Comparison of ENCODE assay signal across 25 cellular contexts in the genomic region with DNA sequence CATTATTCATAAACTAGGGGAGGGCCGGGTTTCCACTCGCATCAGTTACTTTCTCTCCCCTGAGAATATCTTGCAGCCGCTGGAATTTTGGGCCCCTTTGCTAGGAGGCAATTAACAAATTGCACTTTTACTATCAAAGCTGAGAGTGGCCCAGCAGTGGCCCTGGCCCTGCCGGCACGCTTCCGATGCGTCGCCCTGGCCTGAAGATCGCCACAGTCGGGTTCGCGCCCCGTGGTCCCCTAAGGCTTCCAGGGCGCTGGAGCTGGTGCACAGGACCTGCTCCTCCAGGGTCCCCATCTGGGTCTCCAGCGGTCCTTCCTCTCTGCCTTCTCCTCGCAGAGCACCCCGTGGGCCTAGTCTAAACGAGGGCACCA. TPM values are rescaled to one million over a fixed set of nuclear protein-coding genes. Genes with fewer than 3 reads are reported as not detected.
DNase-seq lines count a peak whose midpoint lies in the region; ATAC-seq, FAIRE-seq and TF ChIP-seq lines count a peak whose summit lies in the region.
"Had no signal": no experiment of that assay in that cellular context is flagged by ENCODE, and none has a peak within 500 bp of the region (broad histone marks: within the 10 kb centered on the region; RNA-seq: fewer than 3 reads in every experiment).

No MANE protein-coding gene starts in this region.

- H2AFZ ChIP-seq in keratinocyte (ENCODE audit: control insufficient read depth, low read length): peak overlapping the region; percentile 67
- H2AFZ ChIP-seq: GM23248 had no signal

- DNase-seq in Panc1 (ENCODE audit: low read depth, low spot score): no peak
- no peak for DNase-seq in keratinocyte (ENCODE audit: low read depth, low spot score)
- no peak for DNase-seq in stomach
- no peak for DNase-seq in NCI-H146 treated with DMSO at 0.1 percent for 48 hours (lab: John Stamatoyannopoulos, UW; ENCODE audit: unreplicated experiment)
- no peak for DNase-seq in activated naive CD4-positive, alpha-beta T cell treated with Interleukin-2 at 50 U/mL for 16 hours
- DNase-seq: activated CD4-positive, alpha-beta T cell treated with anti-CD3 and anti-CD28 coated beads, Interleukin-2, amount 10 ng/mL, durations not matched to agents 7 days and 5 days; activated CD8-positive, alpha-beta memory T cell treated with anti-CD3 and anti-CD28 coated beads, Interleukin-2, amount 50 U/mL, for 48 hours; activated naive CD4-positive, alpha-beta T cell treated with anti-CD3 and anti-CD28 coated beads, Interleukin-2, amount 10 ng/mL, durations not matched to agents 7 days and 5 days; cortex of kidney; erythroblast; GF-D8; GM23248; Karpas-422; left cardiac atrium; NCI-H1105; posterior cingulate gyrus had no signal

- peak; percentile 48; the same call in 1 of the 2 replicates for ATAC-seq in Panc1
- ATAC-seq in HG02938 (IDR thresholded peaks at IDR 0.05; ENCODE audit: unreplicated experiment): no peak
- no peak for ATAC-seq in GM19023 (IDR thresholded peaks at IDR 0.05; ENCODE audit: unreplicated experiment)

- TF ChIP-seq CTCF in Panc1 (IDR thresholded peaks at IDR 0.05): no peak
- no peak for TF ChIP-seq CTCF in keratinocyte (optimal IDR thresholded peaks at IDR 0.05 in 1 of 3, IDR thresholded peaks at IDR 0.05 in 1 of 3, conservative IDR thresholded peaks at IDR 0.05 in 1 of 3; ENCODE audit: extremely low read depth in 1 of 3, insufficient read depth in 2 of 3, low read length in 3 of 3)
- TF ChIP-seq CTCF in stomach (IDR thresholded peaks at IDR 0.05): no peak

- POLR2A ChIA-PET in Panc1 (lab: Charles Lee): no interaction called here

- H3K4me3 ChIP-seq in Panc1 (ENCODE audit: low read depth in 2 of 2, low read length in 2 of 2) (peak overlapping the region; percentile 19 to 27), ectodermal cell (ENCODE audit: insufficient read depth, low read depth, low read length) (peak overlapping the region; percentile 36), keratinocyte (ENCODE audit: control insufficient read depth in 2 of 3, extremely low read depth in 1 of 3, insufficient read depth in 2 of 3, low read depth in 1 of 3, low read length in 3 of 3) (peak overlapping the region; percentile 31 to 57 (median 49)), stomach (peak overlapping the region; percentile 30 to 52 (median 44))
- H3K4me3 ChIP-seq: BLaER1 treated with 17β-estradiol and CSF1 and Interleukin-3, amounts not matched to agents 10 nM and 100 nM; GM23248; SK-N-MC; smooth muscle cell had no signal

- no peak for TF ChIP-seq EP300 in stomach (IDR thresholded peaks at IDR 0.05)

- 41 to 43% methylated on average over 18 of the region's 18 CpGs for WGBS in ectodermal cell, 2 experiments
- WGBS in stomach, 5 donors: 17 to 47% (median 27%) methylated on average over 14 to 18 of the region's 18 CpGs

- no peak overlapping the region for H3K9ac ChIP-seq in keratinocyte (ENCODE audit: control insufficient read depth, extremely low read depth, insufficient read depth, low read length)
- H3K9ac ChIP-seq: BLaER1 treated with 17β-estradiol and CSF1 and Interleukin-3, amounts not matched to agents 10 nM and 100 nM; GM23248 had no signal

- H3K4me1 ChIP-seq in Panc1 (ENCODE audit: control insufficient read depth, insufficient read depth, low read length): no peaks in the 10 kb centered on the region
- H3K4me1 ChIP-seq in ectodermal cell (ENCODE audit: control insufficient read depth, insufficient read depth, low read length): peaks cover 6% of the 10 kb centered on the region
- H3K4me1 ChIP-seq in keratinocyte (ENCODE audit: control insufficient read depth, extremely low read depth, insufficient read depth, low read length): peaks cover 8% of the 10 kb centered on the region
- H3K4me1 ChIP-seq in stomach: peaks cover 0 to 13% (median 13%) of the 10 kb centered on the region in 4 donors
- H3K4me1 ChIP-seq: BLaER1 treated with 17β-estradiol and CSF1 and Interleukin-3, amounts not matched to agents 10 nM and 100 nM had no signal

- no peaks in the 10 kb centered on the region for H3K9me1 ChIP-seq in keratinocyte (ENCODE audit: control insufficient read depth, extremely low read depth, insufficient read depth, low read length)

- FAIRE-seq in keratinocyte (lab: Jason Lieb, UNC): no peak

- no peak for TF ChIP-seq POLR2A in stomach (IDR thresholded peaks at IDR 0.05)

- no peaks in the 10 kb centered on the region for H3K79me2 ChIP-seq in keratinocyte (ENCODE audit: control insufficient read depth, insufficient read depth, low read length)

- H3K27me3 ChIP-seq in Panc1 (ENCODE audit: control insufficient read depth, insufficient read depth, low read length) (peaks cover 15% of the 10 kb centered on the region), ectodermal cell (ENCODE audit: control insufficient read depth, insufficient read depth, low read length, poor library complexity, severe bottlenecking) (peaks cover 47% of the 10 kb centered on the region), keratinocyte (ENCODE audit: control insufficient read depth, extremely low read depth, insufficient read depth, low read length) (peaks cover 11% of the 10 kb centered on the region), stomach (peaks cover 0 to 43% (median 13%) of the 10 kb centered on the region in 3 donors)
- H3K27me3 ChIP-seq: BLaER1 treated with 17β-estradiol and CSF1 and Interleukin-3, amounts not matched to agents 10 nM and 100 nM had no signal

- no peaks in the 10 kb centered on the region for H3K36me3 ChIP-seq in Panc1 (ENCODE audit: control insufficient read depth, insufficient read depth, low read length)
- H3K36me3 ChIP-seq in ectodermal cell (ENCODE audit: control insufficient read depth, insufficient read depth, low read length): no peaks in the 10 kb centered on the region
- H3K36me3 ChIP-seq in keratinocyte (ENCODE audit: control insufficient read depth in 2 of 2, extremely low read depth in 1 of 2, insufficient read depth in 2 of 2, low read length in 2 of 2): no peaks in the 10 kb centered on the region
- no peaks in the 10 kb centered on the region for H3K36me3 ChIP-seq in stomach
- H3K36me3 ChIP-seq: BLaER1 treated with 17β-estradiol and CSF1 and Interleukin-3, amounts not matched to agents 10 nM and 100 nM; heart left ventricle; upper lobe of left lung had no signal

- in situ Hi-C loops in Panc1 (cut with HindIII; ENCODE audit: low pct_unique_long_range_greater_than_20kb, low sequenced_read_pairs): no loop called here

- CTCF ChIA-PET in Panc1 (lab: Charles Lee): no interaction called here

- H3K4me2 ChIP-seq in keratinocyte (ENCODE audit: control insufficient read depth, extremely low read depth, insufficient read depth, low read depth, low read length): peak overlapping the region; percentile 81
- H3K4me2 ChIP-seq: BLaER1 treated with 17β-estradiol and CSF1 and Interleukin-3, amounts not matched to agents 10 nM and 100 nM; smooth muscle cell had no signal

- intact Hi-C loops in Panc1 (cut with micrococcal nuclease; ENCODE audit: unreplicated experiment) (no loop called here), stomach (cut with DNase I; ENCODE audit: low total_unique reads) (no loop called here)

- H3K9me3 ChIP-seq in Panc1 (ENCODE audit: control insufficient read depth, insufficient read depth, low read depth, low read length): no peaks in the 10 kb centered on the region
- H3K9me3 ChIP-seq in ectodermal cell (ENCODE audit: control insufficient read depth, low read length): no peaks in the 10 kb centered on the region
- no peaks in the 10 kb centered on the region for H3K9me3 ChIP-seq in keratinocyte (ENCODE audit: control insufficient read depth, low read depth, low read length)
- no peaks in the 10 kb centered on the region for H3K9me3 ChIP-seq in stomach
- H3K9me3 ChIP-seq: upper lobe of left lung had no signal

- dilution Hi-C loops in keratinocyte (cut with MboI; ENCODE audit: extremely low pct_ligation_motif_present, low sequenced_read_pairs): no loop called here

- no peaks in the 10 kb centered on the region for H4K20me1 ChIP-seq in keratinocyte (ENCODE audit: control insufficient read depth, extremely low read depth, insufficient read depth, low read length)
- H4K20me1 ChIP-seq: BLaER1 treated with 17β-estradiol and CSF1 and Interleukin-3, amounts not matched to agents 10 nM and 100 nM had no signal

- H3K27ac ChIP-seq in Panc1 (ENCODE audit: low read length) (no peak overlapping the region), ectodermal cell (ENCODE audit: insufficient read depth, low read depth, low read length, poor library complexity, severe bottlenecking) (no peak overlapping the region), keratinocyte (ENCODE audit: control insufficient read depth, insufficient read depth, low read length) (no peak overlapping the region), stomach (no peak overlapping the region)
- H3K27ac ChIP-seq: BLaER1 treated with 17β-estradiol and CSF1 and Interleukin-3, amounts not matched to agents 10 nM and 100 nM; GM23248; heart left ventricle; SK-N-MC; upper lobe of left lung had no signal

- BruUV-seq in Panc1 (replicated peaks; lab: Mats Ljungman, UMichigan): no TSS peak

RNA-seq across cellular contexts. Expression of gene CWH43, which starts 0.5 kb away (rescaled TPM):
- total RNA-seq in Panc1 (2021; ENCODE audit: unreplicated experiment) (not detected), stomach (10 to 100 TPM in 1 of 5 donors, 1 to 10 TPM in 3, not detected in 1; 2.8 to 48.1 (median 3.9) TPM)
- polyA plus RNA-seq in Panc1 (2012; ENCODE audit: insufficient read length): not detected
- polyA plus RNA-seq in ectodermal cell (2013, experiment 1 of 4): not detected
- polyA plus RNA-seq in ectodermal cell (2013, experiment 2 of 4): not detected
- not detected for polyA plus RNA-seq in ectodermal cell (2013, experiment 3 of 4)
- polyA plus RNA-seq in ectodermal cell (2013, experiment 4 of 4): not detected
- polyA plus RNA-seq in keratinocyte (8.5 to 18.8 TPM (median 10.9 TPM) in 3 replicates), stomach (1 to 10 TPM in 2 of 3 donors, under 1 TPM in 1; 0.50 to 2.4 (median 2.3) TPM)
- 89.5 TPM for polyA plus RNA-seq in keratinocyte (2011; ENCODE audit: low read depth)
- 3.8 and 7.8 TPM in 2 replicates for polyA plus RNA-seq in keratinocyte (2011; cell fraction: cytosol; rRNA removed)
- 23.2 and 35.1 TPM in 2 replicates for polyA plus RNA-seq in keratinocyte (2011; cell fraction: nucleus; rRNA removed)
- 7.5 and 72.8 TPM in 2 replicates for polyA plus RNA-seq in keratinocyte (2012; ENCODE audit: low replicate concordance)
- 2.5 to 17.1 TPM (median 11.2 TPM) in 3 replicates for polyA minus RNA-seq in keratinocyte
- 5.2 TPM for polyA minus RNA-seq in keratinocyte (2011; cell fraction: cytosol; rRNA and poly(A)+ RNA removed)
- polyA minus RNA-seq in keratinocyte (2011; cell fraction: nucleus; rRNA and poly(A)+ RNA removed): 28.1 and 30.6 TPM in 2 replicates
- total RNA-seq: activated CD4-positive, alpha-beta T cell treated with anti-CD3 and anti-CD28 coated beads, Interleukin-2, amount 10 ng/mL, durations not matched to agents 7 days and 5 days; GM23248; heart left ventricle; left cardiac atrium; myocyte had no signal
- polyA plus RNA-seq: GM23248, heart left ventricle had no signal
